ENCODE assay signal across 14 cellular contexts in genomic region chr20:39850236-39850635, GRCh38.
DNase-seq lines count a peak whose midpoint lies in the region; ATAC-seq and TF ChIP-seq lines count a peak whose summit lies in the region.
"Had no signal": no experiment of that assay in that cellular context is flagged by ENCODE, and none has a peak within 500 bp of the region (broad histone marks: within the 10 kb centered on the region; RNA-seq: fewer than 3 reads in every experiment).

No MANE protein-coding gene starts in this region.

- H3K27ac Mint-ChIP-seq in osteocyte (ENCODE audit: unreplicated experiment) = peak overlapping the region; percentile 84
- no peak overlapping the region for H3K27ac Mint-ChIP-seq in CD4-positive, alpha-beta T cell
- no peak overlapping the region for H3K27ac Mint-ChIP-seq in activated CD4-positive, alpha-beta memory T cell treated with anti-CD3 and anti-CD28 coated beads for 36 hours
- H3K27ac Mint-ChIP-seq: activated CD4-positive, alpha-beta T cell treated with anti-CD3 and anti-CD28 coated beads, Interleukin-2, amount 10 ng/mL, durations not matched to agents 7 days and 5 days had no signal

- ATAC-seq in left ventricle myocardium superior = peak; percentile 18
- ATAC-seq in CD4-positive, alpha-beta T cell (ENCODE audit: poor library complexity) = no peak

- H3K9me3 Mint-ChIP-seq in osteocyte (ENCODE audit: unreplicated experiment) = no peaks in the 10 kb centered on the region
- H3K9me3 Mint-ChIP-seq in CD4-positive, alpha-beta T cell = no peaks in the 10 kb centered on the region
- no peaks in the 10 kb centered on the region for H3K9me3 Mint-ChIP-seq in activated CD4-positive, alpha-beta memory T cell treated with anti-CD3 and anti-CD28 coated beads for 36 hours
- H3K9me3 Mint-ChIP-seq: activated CD4-positive, alpha-beta T cell treated with anti-CD3 and anti-CD28 coated beads, Interleukin-2, amount 10 ng/mL, durations not matched to agents 7 days and 5 days had no signal

- no peaks in the 10 kb centered on the region for H3K9me3 ChIP-seq in right atrium auricular region
- H3K9me3 ChIP-seq in CD4-positive, alpha-beta T cell (ENCODE audit: control insufficient read depth, low read length) = no peaks in the 10 kb centered on the region

- peaks cover 3% of the 10 kb centered on the region for H3K27me3 Mint-ChIP-seq in osteocyte (ENCODE audit: unreplicated experiment)
- H3K27me3 Mint-ChIP-seq in CD4-positive, alpha-beta T cell = no peaks in the 10 kb centered on the region
- H3K27me3 Mint-ChIP-seq in activated CD4-positive, alpha-beta memory T cell treated with anti-CD3 and anti-CD28 coated beads for 36 hours = no peaks in the 10 kb centered on the region
- H3K27me3 Mint-ChIP-seq: activated CD4-positive, alpha-beta T cell treated with anti-CD3 and anti-CD28 coated beads, Interleukin-2, amount 10 ng/mL, durations not matched to agents 7 days and 5 days had no signal

- POLR2A ChIA-PET in CD4-positive, alpha-beta T cell (lab: Charles Lee) = no interaction called here
- POLR2A ChIA-PET in activated CD4-positive, alpha-beta memory T cell treated with anti-CD3 and anti-CD28 coated beads for 36 hours (lab: Charles Lee) = no interaction called here

- CTCF ChIA-PET in CD4-positive, alpha-beta T cell (lab: Charles Lee) = no interaction called here
- CTCF ChIA-PET in activated CD4-positive, alpha-beta memory T cell treated with anti-CD3 and anti-CD28 coated beads for 36 hours (lab: Charles Lee) = no interaction called here

- intact Hi-C loops in left ventricle myocardium superior (cut with micrococcal nuclease) = no loop called here
- intact Hi-C loops in CD4-positive, alpha-beta T cell (cut with DNase I, micrococcal nuclease) = no loop called here
- intact Hi-C loops in activated CD4-positive, alpha-beta memory T cell treated with anti-CD3 and anti-CD28 coated beads for 36 hours (cut with micrococcal nuclease) = no loop called here

- DNase-seq in left ventricle myocardium superior (no peak), right atrium auricular region (ENCODE audit: low spot score) (no peak), fibroblast of gingiva (ENCODE audit: low read depth) (peak; percentile 22), osteocyte (ENCODE audit: extremely low spot score, unreplicated experiment) (no peak), NCI-H187 treated with DMSO at 0.1 percent for 48 hours (lab: John Stamatoyannopoulos, UW) (no peak), NAMALWA (ENCODE audit: low spot score) (no peak)
- DNase-seq in CD4-positive, alpha-beta T cell = no peak
- DNase-seq in activated CD4-positive, alpha-beta memory T cell treated with anti-CD3 and anti-CD28 coated beads for 36 hours = no peak
- DNase-seq: activated CD4-positive, alpha-beta T cell treated with anti-CD3 and anti-CD28 coated beads, Interleukin-2, amount 10 ng/mL, durations not matched to agents 7 days and 5 days; activated naive CD4-positive, alpha-beta T cell; GF-D8; Kasumi-1; stimulated activated CD8-positive, alpha-beta memory T cell treated with anti-CD3 and anti-CD28 coated beads, Interleukin-4, amount 100 ng/mL, for 48 hours had no signal

- H3K4me1 Mint-ChIP-seq in osteocyte (ENCODE audit: unreplicated experiment) = peaks cover 46% of the 10 kb centered on the region
- no peaks in the 10 kb centered on the region for H3K4me1 Mint-ChIP-seq in CD4-positive, alpha-beta T cell (ENCODE audit: low read depth)
- H3K4me1 Mint-ChIP-seq in activated CD4-positive, alpha-beta memory T cell treated with anti-CD3 and anti-CD28 coated beads for 36 hours (ENCODE audit: low read depth) = no peaks in the 10 kb centered on the region
- H3K4me1 Mint-ChIP-seq: activated CD4-positive, alpha-beta T cell treated with anti-CD3 and anti-CD28 coated beads, Interleukin-2, amount 10 ng/mL, durations not matched to agents 7 days and 5 days had no signal

- no peaks in the 10 kb centered on the region for H3K36me3 Mint-ChIP-seq in osteocyte (ENCODE audit: unreplicated experiment)
- no peaks in the 10 kb centered on the region for H3K36me3 Mint-ChIP-seq in CD4-positive, alpha-beta T cell (ENCODE audit: low read depth)
- H3K36me3 Mint-ChIP-seq in activated CD4-positive, alpha-beta memory T cell treated with anti-CD3 and anti-CD28 coated beads for 36 hours = no peaks in the 10 kb centered on the region

- no peak overlapping the region for H3K4me3 Mint-ChIP-seq in osteocyte (ENCODE audit: unreplicated experiment)
- H3K4me3 Mint-ChIP-seq in CD4-positive, alpha-beta T cell = no peak overlapping the region
- no peak overlapping the region for H3K4me3 Mint-ChIP-seq in activated CD4-positive, alpha-beta memory T cell treated with anti-CD3 and anti-CD28 coated beads for 36 hours
- H3K4me3 Mint-ChIP-seq: activated CD4-positive, alpha-beta T cell treated with anti-CD3 and anti-CD28 coated beads, Interleukin-2, amount 10 ng/mL, durations not matched to agents 7 days and 5 days had no signal

- peaks cover 0 to 26% of the 10 kb centered on the region in 2 donors for H3K4me1 ChIP-seq in right atrium auricular region

- TF ChIP-seq CTCF in right atrium auricular region (IDR thresholded peaks at IDR 0.05) (no peak), osteocyte (IDR thresholded peaks at IDR 0.05) (no peak)
- no peak for TF ChIP-seq CTCF in CD4-positive, alpha-beta T cell (IDR thresholded peaks at IDR 0.05)

- H3K27me3 ChIP-seq in right atrium auricular region = no peaks in the 10 kb centered on the region
- no peaks in the 10 kb centered on the region for H3K27me3 ChIP-seq in CD4-positive, alpha-beta T cell (ENCODE audit: control insufficient read depth, insufficient read depth, low read length)

- H3K4me3 ChIP-seq in right atrium auricular region = no peak overlapping the region
- H3K4me3 ChIP-seq: GM12878 had no signal

- peak overlapping the region in 1 of 2 donors; percentile 50 for H3K27ac ChIP-seq in right atrium auricular region
- no peak overlapping the region for H3K27ac ChIP-seq in CD4-positive, alpha-beta T cell (ENCODE audit: low read depth, low read length)

- no peaks in the 10 kb centered on the region for H3K36me3 ChIP-seq in right atrium auricular region
